ENCODE assay signal across 23 cellular contexts in the genomic region with DNA sequence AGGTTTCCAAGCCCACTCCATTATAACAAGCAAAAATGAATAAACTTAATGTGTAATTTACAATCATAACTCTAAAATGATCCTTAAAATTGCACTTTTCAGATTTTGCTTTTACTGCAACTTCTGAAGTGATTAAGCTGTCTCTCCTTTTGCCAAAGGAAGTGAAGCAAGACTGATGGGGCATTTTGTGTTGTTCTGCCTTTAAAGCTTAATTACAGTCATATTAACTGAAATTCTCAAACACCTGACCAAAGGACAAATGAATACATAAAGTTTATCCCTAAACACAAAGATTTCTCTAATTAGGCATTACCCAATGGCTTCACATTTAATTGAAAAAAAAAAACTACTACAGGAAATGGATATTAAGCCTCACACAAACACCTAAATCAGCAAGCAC.
DNase-seq lines count a peak whose midpoint lies in the region; ATAC-seq and TF ChIP-seq lines count a peak whose summit lies in the region.
"Had no signal": no experiment of that assay in that cellular context is flagged by ENCODE, and none has a peak within 500 bp of the region (broad histone marks: within the 10 kb centered on the region; RNA-seq: fewer than 3 reads in every experiment).

No MANE protein-coding gene starts in this region.

- H3K9me3 Mint-ChIP-seq in immature natural killer cell (no peaks in the 10 kb centered on the region), progenitor cell of endocrine pancreas (ENCODE audit: low read depth) (no peaks in the 10 kb centered on the region)
- H3K9me3 Mint-ChIP-seq: CD4-positive, alpha-beta T cell had no signal

- H2AFZ ChIP-seq in OCI-LY3 (ENCODE audit: low read depth, low read length) = no peak overlapping the region

- H3K9ac ChIP-seq in OCI-LY3 (ENCODE audit: low read length) (no peak overlapping the region), subcutaneous abdominal adipose tissue (ENCODE audit: low read length in 5 of 5) (no peak overlapping the region)

- H3K4me1 Mint-ChIP-seq in immature natural killer cell (peaks cover 25 to 37% of the 10 kb centered on the region in 2 donors), progenitor cell of endocrine pancreas (ENCODE audit: low read depth) (peaks cover 29% of the 10 kb centered on the region)

- no peaks in the 10 kb centered on the region for H3K27me3 ChIP-seq in left ventricle myocardium inferior (ENCODE audit: low read depth)
- H3K27me3 ChIP-seq in OCI-LY3 (ENCODE audit: low read depth, low read length) = no peaks in the 10 kb centered on the region
- no peaks in the 10 kb centered on the region for H3K27me3 ChIP-seq in subcutaneous abdominal adipose tissue (ENCODE audit: control insufficient read depth in 5 of 5, insufficient read depth in 4 of 5, low read length in 5 of 5)
- H3K27me3 ChIP-seq: pancreas, thyroid gland had no signal

- peaks cover 20% of the 10 kb centered on the region; the same call in 1 of the 2 replicates for H3K79me2 ChIP-seq in OCI-LY3 (ENCODE audit: low read length)

- H3K27ac ChIP-seq in left ventricle myocardium inferior (replicated peaks) (peak overlapping the region; percentile 33), OCI-LY3 (ENCODE audit: low read length) (no peak overlapping the region), subcutaneous abdominal adipose tissue (ENCODE audit: low read depth, low read length) (peak overlapping the region; percentile 13)
- H3K27ac ChIP-seq: epithelial cell of prostate, pancreas, thyroid gland had no signal

- peaks cover 3% of the 10 kb centered on the region; the same call in 1 of the 2 replicates for H4K20me1 ChIP-seq in OCI-LY3 (ENCODE audit: insufficient read depth, low read length)

- no peaks in the 10 kb centered on the region for H3K36me3 ChIP-seq in left ventricle myocardium inferior
- no peaks in the 10 kb centered on the region for H3K36me3 ChIP-seq in OCI-LY3 (replicated peaks; ENCODE audit: low read depth, low read length)
- H3K36me3 ChIP-seq in subcutaneous abdominal adipose tissue (ENCODE audit: control insufficient read depth in 5 of 5, insufficient read depth in 5 of 5, low read length in 5 of 5) = no peaks in the 10 kb centered on the region
- H3K36me3 ChIP-seq: pancreas, thyroid gland had no signal

- H3K4me2 ChIP-seq in OCI-LY3 (ENCODE audit: low read length) = peak overlapping the region; percentile 3; the same call in 1 of the 2 replicates

- H3K4me3 ChIP-seq in left ventricle myocardium inferior (no peak overlapping the region), OCI-LY3 (ENCODE audit: low read length) (no peak overlapping the region), subcutaneous abdominal adipose tissue (ENCODE audit: low read depth in 1 of 5, low read length in 5 of 5) (no peak overlapping the region)
- H3K4me3 ChIP-seq: lung, pancreas, thyroid gland had no signal

- H3K27me3 Mint-ChIP-seq in immature natural killer cell (ENCODE audit: low read depth in 3 of 3) (peaks cover 0 to 3% (median 2%) of the 10 kb centered on the region in 3 donors), progenitor cell of endocrine pancreas (no peaks in the 10 kb centered on the region)
- H3K27me3 Mint-ChIP-seq: CD4-positive, alpha-beta T cell had no signal

- TF ChIP-seq CTCF in left ventricle myocardium inferior (IDR thresholded peaks at IDR 0.05; ENCODE audit: borderline replicate concordance) (no peak), OCI-LY3 (IDR thresholded peaks at IDR 0.05; ENCODE audit: low read depth, low read length) (no peak), progenitor cell of endocrine pancreas (IDR thresholded peaks at IDR 0.05; ENCODE audit: unreplicated experiment) (no peak)

- peaks cover 51% of the 10 kb centered on the region for H3K4me1 ChIP-seq in left ventricle myocardium inferior
- peaks cover 15% of the 10 kb centered on the region for H3K4me1 ChIP-seq in OCI-LY3 (ENCODE audit: low read length)
- H3K4me1 ChIP-seq in subcutaneous abdominal adipose tissue (ENCODE audit: control insufficient read depth in 5 of 5, insufficient read depth in 5 of 5, low read length in 5 of 5) = peaks cover 0 to 30% (median 27%) of the 10 kb centered on the region in 5 donors

- H3K4me3 Mint-ChIP-seq in immature natural killer cell (peak overlapping the region in 3 of 5 donors; percentile 3 to 32 (median 12)), progenitor cell of endocrine pancreas (ENCODE audit: low read depth) (no peak overlapping the region)
- H3K4me3 Mint-ChIP-seq: CD4-positive, alpha-beta T cell had no signal

- intact Hi-C loops in left ventricle myocardium inferior (cut with micrococcal nuclease) = no loop called here
- intact Hi-C loops in Right ventricle myocardium inferior (cut with DNase I) = no loop called here

- peak overlapping the region in 4 of 6 donors; percentile 20 to 63 (median 50) for H3K27ac Mint-ChIP-seq in immature natural killer cell
- no peak overlapping the region for H3K27ac Mint-ChIP-seq in progenitor cell of endocrine pancreas

- no peak for ATAC-seq in Right ventricle myocardium inferior
- no peak for ATAC-seq in HG03378 (IDR thresholded peaks at IDR 0.05; ENCODE audit: unreplicated experiment)
- no peak for ATAC-seq in HG03159 (IDR thresholded peaks at IDR 0.05; ENCODE audit: unreplicated experiment)
- ATAC-seq: pancreas had no signal

- DNase-seq in left ventricle myocardium inferior (no peak), Right ventricle myocardium inferior (ENCODE audit: missing footprints) (no peak), immature natural killer cell (no peak), progenitor cell of endocrine pancreas (ENCODE audit: low spot score, unreplicated experiment) (no peak)
- DNase-seq: ACHN; activated CD4-positive, alpha-beta T cell treated with anti-CD3 and anti-CD28 coated beads, Interleukin-2, amount 50 U/mL, for 1 hour; activated CD8-positive, alpha-beta memory T cell treated with anti-CD3 and anti-CD28 coated beads, Interleukin-2, amount 50 U/mL, for 48 hours; amygdala; caudate nucleus; CD4-positive, alpha-beta T cell; GDM1; hypothalamus; NCI-H1436; NCI-H524 treated with DMSO at 0.1 percent for 48 hours; pancreas; stimulated activated naive CD4-positive, alpha-beta T cell treated with Interleukin-2 at 50 U/mL for 16 hours; thyroid gland had no signal

- H3K9me3 ChIP-seq in left ventricle myocardium inferior (replicated peaks) = no peaks in the 10 kb centered on the region
- H3K9me3 ChIP-seq in OCI-LY3 (ENCODE audit: insufficient read depth, low read length) = no peaks in the 10 kb centered on the region
- no peaks in the 10 kb centered on the region for H3K9me3 ChIP-seq in subcutaneous abdominal adipose tissue (ENCODE audit: control insufficient read depth in 5 of 5, low read length in 5 of 5)
- H3K9me3 ChIP-seq: pancreas, thyroid gland had no signal

- no peaks in the 10 kb centered on the region for H3K36me3 Mint-ChIP-seq in immature natural killer cell
- H3K36me3 Mint-ChIP-seq in progenitor cell of endocrine pancreas (ENCODE audit: insufficient read depth) = no peaks in the 10 kb centered on the region
